Comparison of ENCODE assay signal across 8 cellular contexts in genomic region chr20:20083796-20084195, GRCh38. TPM values are rescaled to one million over a fixed set of nuclear protein-coding genes. Genes with fewer than 3 reads are reported as not detected.
DNase-seq lines count a peak whose midpoint lies in the region; ATAC-seq and TF ChIP-seq lines count a peak whose summit lies in the region.

No MANE protein-coding gene starts in this region.

- H3F3A ChIP-seq in OCI-LY1 (ENCODE audit: insufficient read depth, low read length) = no peaks in the 10 kb centered on the region

- ATAC-seq in lower lobe of right lung (peak; percentile 64 to 66), HG03439 (IDR thresholded peaks at IDR 0.05; ENCODE audit: unreplicated experiment) (no peak)

- H3K27ac ChIP-seq in OCI-LY1 (ENCODE audit: low read depth, low read length, poor library complexity, severe bottlenecking) (no peak overlapping the region), lower lobe of right lung (no peak overlapping the region)

- H3K4me2 ChIP-seq in OCI-LY1 (ENCODE audit: low read length) = no peak overlapping the region

- no peaks in the 10 kb centered on the region for H3K36me3 ChIP-seq in OCI-LY1 (ENCODE audit: insufficient read depth, low read length)
- H3K36me3 ChIP-seq in lower lobe of right lung = no peaks in the 10 kb centered on the region

- H3K9me3 ChIP-seq in OCI-LY1 (ENCODE audit: low read length) (no peaks in the 10 kb centered on the region), lower lobe of right lung (no peaks in the 10 kb centered on the region)

- H3K9ac ChIP-seq in OCI-LY1 (ENCODE audit: low read length) = no peak overlapping the region

- H3K4me3 ChIP-seq in OCI-LY1 (ENCODE audit: low read depth, low read length, poor library complexity, severe bottlenecking) = no peak overlapping the region
- H3K4me3 ChIP-seq in lower lobe of right lung = no peak overlapping the region

- intact Hi-C loops in lower lobe of right lung (cut with DNase I) = loop anchor here (10.0 kb wide), 1 partner anchor 141 kb away; no protein-coding TSS in a partner anchor

- DNase-seq in SIG-M5 treated with dmso at 0.1 percent for 504 hours (lab: John Stamatoyannopoulos, UW; ENCODE audit: unreplicated experiment) (peak; percentile 69), SIG-M5 (lab: John Stamatoyannopoulos, UW) (no peak), Kasumi-1 (lab: John Stamatoyannopoulos, UW) (peak; percentile 56 to 81), cerebellum (ENCODE audit: low spot score) (peak; percentile 72), lower lobe of right lung (no peak), activated gamma-delta T cell treated with Interleukin-2 at 50 U/mL for 16 hours (no peak)

- H3K9me2 ChIP-seq in OCI-LY1 (ENCODE audit: low read depth, low read length) = no peaks in the 10 kb centered on the region

- H2AFZ ChIP-seq in OCI-LY1 (ENCODE audit: low read length) = no peak overlapping the region

- no peaks in the 10 kb centered on the region for H3K79me2 ChIP-seq in OCI-LY1 (ENCODE audit: insufficient read depth, low read length)

- H4K20me1 ChIP-seq in OCI-LY1 (ENCODE audit: insufficient read depth, low read length) = no peaks in the 10 kb centered on the region

- no peaks in the 10 kb centered on the region for H3K4me1 ChIP-seq in OCI-LY1 (ENCODE audit: insufficient read depth, low read length, severe bottlenecking)
- H3K4me1 ChIP-seq in lower lobe of right lung = peaks cover 5% of the 10 kb centered on the region

- peak; percentile 60 for TF ChIP-seq CTCF in OCI-LY1 (IDR thresholded peaks at IDR 0.05; ENCODE audit: low read length)
- peak; percentile 49 for TF ChIP-seq CTCF in lower lobe of right lung (IDR thresholded peaks at IDR 0.05)

- no peaks in the 10 kb centered on the region; the same call in 1 of the 2 replicates for H3K27me3 ChIP-seq in OCI-LY1 (ENCODE audit: insufficient read depth, low read length)
- peaks cover 10% of the 10 kb centered on the region for H3K27me3 ChIP-seq in lower lobe of right lung (ENCODE audit: low read depth)

RNA-seq across cellular contexts. Expression of gene CFAP61, which starts 31.5 kb away (rescaled TPM):
- total RNA-seq in cerebellum (5.0 TPM), lower lobe of right lung (8.6 TPM)

RNA-seq across cellular contexts. Expression of gene CRNKL1, which starts 31.5 kb away (rescaled TPM):
- total RNA-seq in cerebellum (37.6 TPM), lower lobe of right lung (20.4 TPM)

Comparison
In these comparisons a context has a peak if more than half of its experiments do, and no peak if none do; other contexts are left out.
1. DNase-seq: peak in SIG-M5 treated with dmso at 0.1 percent for 504 hours (single experiment), Kasumi-1 (2 of 2) and cerebellum (single experiment); none in SIG-M5 (single experiment), lower lobe of right lung (single experiment) and activated gamma-delta T cell treated with Interleukin-2 at 50 U/mL for 16 hours (single experiment).